ENCODE assay signal across 27 cellular contexts in the genomic region with DNA sequence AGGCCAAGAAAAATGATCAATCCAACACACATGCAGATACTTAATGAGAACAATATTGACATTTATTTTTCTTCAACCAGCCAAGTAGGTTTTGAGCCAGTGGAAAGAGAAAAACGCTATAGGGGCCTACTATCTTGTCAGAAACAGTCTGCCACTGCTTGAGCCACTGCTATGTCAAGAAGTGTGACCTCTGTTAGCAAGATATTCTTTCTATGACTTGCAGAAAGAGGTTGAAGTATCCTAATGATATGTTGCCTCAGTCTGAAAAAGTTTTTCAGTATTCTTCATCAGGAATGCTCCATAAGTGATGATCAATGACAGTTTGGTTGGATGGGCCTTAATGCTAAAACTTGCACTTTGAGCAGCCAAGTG.
"Had no signal": no experiment of that assay in that cellular context is flagged by ENCODE, and none has a peak within 500 bp of the region (broad histone marks: within the 10 kb centered on the region; RNA-seq: fewer than 3 reads in every experiment).

No MANE protein-coding gene starts in this region.

- H3K36me3 ChIP-seq: neutrophil, right lobe of liver, sigmoid colon, stomach, thoracic aorta, thyroid gland, tibial nerve, upper lobe of left lung, vagina had no signal

- H3K27ac ChIP-seq: neutrophil, parathyroid adenoma, psoas muscle, right lobe of liver, sigmoid colon, stomach, thoracic aorta, thyroid gland, tibial nerve, upper lobe of left lung, vagina had no signal

- H3K4me1 ChIP-seq: parathyroid adenoma, psoas muscle, right lobe of liver, sigmoid colon, stomach, thyroid gland, tibial nerve, upper lobe of left lung, vagina had no signal

- FAIRE-seq: small intestine, urothelium cell line had no signal

- H3K9ac ChIP-seq: parathyroid adenoma had no signal

- H3K27me3 ChIP-seq: neutrophil, right lobe of liver, sigmoid colon, stomach, thyroid gland, tibial nerve, upper lobe of left lung, vagina had no signal

- H3K79me2 ChIP-seq: parathyroid adenoma had no signal

- H3K4me3 ChIP-seq: psoas muscle, right lobe of liver, sigmoid colon, stomach, thoracic aorta, thyroid gland, tibial nerve, upper lobe of left lung, vagina had no signal

- ATAC-seq: naive thymus-derived CD8-positive, alpha-beta T cell; natural killer cell treated with Interleukin-12 subunit alpha and Interleukin-12 subunit beta and Interleukin-15 and Interleukin-18, amount 100 ng/mL, for 72 hours; psoas muscle; right cardiac atrium; right lobe of liver; stimulated activated effector memory CD8-positive, alpha-beta T cell treated with anti-CD3 and anti-CD28 coated beads, Interleukin-12 subunit alpha, Interleukin-12 subunit beta, amount 100 ng/mL, for 72 hours; stimulated activated naive B cell treated with anti-CD40 and anti-IgM and Interleukin-4, amounts not matched to agents 10 μg/mL and 1 μg/mL and 100 μg/mL, for 72 hours had no signal

- DNase-seq: naive thymus-derived CD8-positive, alpha-beta T cell; nephron progenitor cell; nucleus accumbens; posterior cingulate gyrus; psoas muscle; right cardiac atrium; right lobe of liver; sigmoid colon; small intestine; stimulated activated CD4-positive, alpha-beta T cell treated with anti-CD3 and anti-CD28 coated beads, Interleukin-15, amount 100 ng/mL, for 24 hours; stimulated activated CD4-positive, alpha-beta T cell treated with anti-CD3 and anti-CD28 coated beads, Interleukin-2, amount 100 ng/mL, for 24 hours; stimulated activated CD4-positive, alpha-beta T cell treated with anti-CD3 and anti-CD28 coated beads, Interleukin-2, amount 100 ng/mL, for 48 hours; stimulated activated CD4-positive, alpha-beta T cell treated with anti-CD3 and anti-CD28 coated beads, Interleukin-4, amount 100 ng/mL, for 24 hours; stimulated activated naive B cell treated with anti-CD40 and anti-IgM and Interleukin-4, amounts not matched to agents 10 μg/mL and 1 μg/mL and 100 μg/mL, for 72 hours; stimulated activated naive CD4-positive, alpha-beta T cell treated with Interleukin-2 at 50 U/mL for 16 hours; stomach; thyroid gland; trophoblast cell; upper lobe of left lung had no signal

- H2AFZ ChIP-seq: parathyroid adenoma had no signal

- H3K9me3 ChIP-seq: neutrophil, psoas muscle, right lobe of liver, sigmoid colon, stomach, thoracic aorta, thyroid gland, tibial nerve, upper lobe of left lung, vagina had no signal
